13 cellular contexts compared by ENCODE assay signal in the genomic region with DNA sequence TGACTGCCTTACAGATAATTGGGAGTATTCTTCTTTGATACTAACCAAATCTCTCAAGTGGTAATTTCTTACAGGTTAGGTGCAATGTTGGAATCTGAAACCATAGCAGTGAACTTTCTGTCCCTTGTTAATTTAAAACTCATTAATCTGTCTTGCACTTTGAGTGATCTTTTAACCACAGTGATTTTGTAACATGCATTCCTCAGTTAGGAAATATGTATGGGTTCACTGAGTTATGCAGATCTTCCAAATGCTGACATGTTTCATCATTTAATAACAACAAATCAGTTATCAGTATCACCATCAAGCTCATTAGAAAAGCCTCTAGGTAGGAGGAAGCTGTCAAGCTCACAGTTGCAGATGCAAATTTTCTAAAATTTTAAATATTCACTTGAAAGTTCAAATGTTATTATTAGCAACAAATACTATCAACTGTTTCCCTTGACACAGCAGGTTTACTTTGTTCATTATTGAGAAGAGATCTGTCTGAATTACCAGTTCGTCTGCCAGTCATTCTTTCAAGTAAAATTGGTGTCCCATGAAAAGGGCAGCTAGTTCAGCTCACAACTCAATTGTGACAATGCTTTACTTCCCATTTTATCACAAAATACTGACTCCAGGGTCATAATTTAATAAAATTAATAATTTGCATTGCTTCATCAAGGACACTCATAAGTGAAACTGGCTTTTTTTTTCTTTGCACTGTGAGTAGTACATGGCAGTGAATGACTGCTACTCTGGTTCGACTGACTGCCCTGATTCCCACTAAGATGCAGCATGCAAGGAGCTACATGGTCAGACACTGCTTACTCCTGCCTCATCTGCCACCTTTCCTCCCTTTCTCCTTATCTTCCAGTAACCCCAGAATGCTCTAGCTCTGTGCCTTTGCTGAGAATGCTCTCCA. TPM values are rescaled to one million over a fixed set of nuclear protein-coding genes. Genes with fewer than 3 reads are reported as not detected.
DNase-seq lines count a peak whose midpoint lies in the region; ATAC-seq, FAIRE-seq and TF ChIP-seq lines count a peak whose summit lies in the region.
"Had no signal": no experiment of that assay in that cellular context is flagged by ENCODE, and none has a peak within 500 bp of the region (broad histone marks: within the 10 kb centered on the region; RNA-seq: fewer than 3 reads in every experiment).

No MANE protein-coding gene starts in this region.

- no peak overlapping the region for H3K27ac Mint-ChIP-seq in osteocyte (ENCODE audit: unreplicated experiment)

- WGBS in lower leg skin, 2 donors = 70 to 84% methylated on average over 2 of the region's 2 CpGs
- WGBS in small intestine, 3 donors = 50 to 61% (median 61%) methylated on average over 2 of the region's 2 CpGs

- TF ChIP-seq CTCF in choroid plexus epithelial cell (conservative IDR thresholded peaks at IDR 0.05; ENCODE audit: low read depth, low read length) (no peak), lower leg skin (IDR thresholded peaks at IDR 0.05) (no peak), osteocyte (IDR thresholded peaks at IDR 0.05) (no peak)

- H3K4me3 ChIP-seq in choroid plexus epithelial cell (ENCODE audit: low read depth, low read length) (no peak overlapping the region), lower leg skin (ENCODE audit: low read depth, poor library complexity, severe bottlenecking) (no peak overlapping the region), small intestine (ENCODE audit: low read depth in 1 of 2, low read length in 2 of 2) (no peak overlapping the region)
- H3K4me3 ChIP-seq: BLaER1 treated with 17β-estradiol and CSF1 and Interleukin-3, amounts not matched to agents 10 nM and 100 nM had no signal

- peaks cover 18 to 40% of the 10 kb centered on the region in 2 donors for H3K36me3 ChIP-seq in small intestine (ENCODE audit: control insufficient read depth in 2 of 2, insufficient read depth in 2 of 2, low read length in 2 of 2)

- peak; percentile 13 for DNase-seq in AG08395 (ENCODE audit: low spot score)
- DNase-seq in choroid plexus epithelial cell (ENCODE audit: low read depth) = peak; percentile 75
- DNase-seq in lower leg skin (ENCODE audit: low spot score in 2 of 2) = no peak
- DNase-seq in osteocyte (ENCODE audit: extremely low spot score, unreplicated experiment) = no peak
- DNase-seq in OCI-M1 (lab: John Stamatoyannopoulos, UW) = no peak
- DNase-seq in small intestine = no peak
- DNase-seq: activated naive CD4-positive, alpha-beta T cell; head of caudate nucleus; NCI-H146; occipital lobe had no signal

- TF ChIP-seq POLR2A in lower leg skin (IDR thresholded peaks at IDR 0.05) = no peak

- H3K27me3 ChIP-seq in small intestine (ENCODE audit: control insufficient read depth in 2 of 2, insufficient read depth in 2 of 2, low read length in 2 of 2) = no peaks in the 10 kb centered on the region
- H3K27me3 ChIP-seq: BLaER1 treated with 17β-estradiol and CSF1 and Interleukin-3, amounts not matched to agents 10 nM and 100 nM had no signal

- H3K27me3 Mint-ChIP-seq in osteocyte (ENCODE audit: unreplicated experiment) = no peaks in the 10 kb centered on the region

- FAIRE-seq in small intestine (lab: Jason Lieb, UNC) = no peak

- intact Hi-C loops in lower leg skin (cut with DNase I; ENCODE audit: low total_unique reads) = no loop called here

- ATAC-seq in GM19043 (IDR thresholded peaks at IDR 0.05; ENCODE audit: low read depth, unreplicated experiment) (peak; percentile 56), HG03108 (IDR thresholded peaks at IDR 0.05; ENCODE audit: unreplicated experiment) (peak; percentile 50)

- no peaks in the 10 kb centered on the region for H3K9me3 Mint-ChIP-seq in osteocyte (ENCODE audit: unreplicated experiment)

- H3K36me3 Mint-ChIP-seq in osteocyte (ENCODE audit: unreplicated experiment) = peaks cover 52% of the 10 kb centered on the region

- no peaks in the 10 kb centered on the region for H3K4me1 ChIP-seq in small intestine (ENCODE audit: control insufficient read depth in 2 of 2, insufficient read depth in 1 of 2, low read depth in 1 of 2, low read length in 1 of 2)
- H3K4me1 ChIP-seq: BLaER1 treated with 17β-estradiol and CSF1 and Interleukin-3, amounts not matched to agents 10 nM and 100 nM had no signal

- no peaks in the 10 kb centered on the region for H3K4me1 Mint-ChIP-seq in osteocyte (ENCODE audit: unreplicated experiment)

- no peak overlapping the region for H3K4me3 Mint-ChIP-seq in osteocyte (ENCODE audit: unreplicated experiment)

- no peak overlapping the region for H3K27ac ChIP-seq in small intestine (ENCODE audit: low read depth in 1 of 2, low read length in 1 of 2)
- H3K27ac ChIP-seq: BLaER1 treated with 17β-estradiol and CSF1 and Interleukin-3, amounts not matched to agents 10 nM and 100 nM had no signal

- H3K9me3 ChIP-seq in small intestine (ENCODE audit: control insufficient read depth, low read depth) = no peaks in the 10 kb centered on the region
- H3K9me3 ChIP-seq: BLaER1 treated with 17β-estradiol and CSF1 and Interleukin-3, amounts not matched to agents 10 nM and 100 nM had no signal

RNA-seq across cellular contexts. Expression of gene SUCLG1, which starts 31.6 kb away (rescaled TPM):
- total RNA-seq in lower leg skin (10 to 100 TPM; 47.7 to 83.8 (median 61.1) TPM), osteocyte (51.8 and 52.4 TPM in 2 replicates)
- 100 to 1,000 TPM; 224 to 777 (median 462) TPM for polyA plus RNA-seq in small intestine

Comparison
In these comparisons a context has a peak if more than half of its experiments do, and no peak if none do; other contexts are left out.
1. DNase-seq: peak in AG08395 (single experiment) and choroid plexus epithelial cell (single experiment); none in lower leg skin (0 of 2), osteocyte (single experiment), OCI-M1 (single experiment) and small intestine (single experiment).